14 cellular contexts compared by ENCODE assay signal in genomic region chrX:11264925-11265324, GRCh38. TPM values are rescaled to one million over a fixed set of nuclear protein-coding genes. Genes with fewer than 3 reads are reported as not detected.
"Had no signal": no experiment of that assay in that cellular context is flagged by ENCODE, and none has a peak within 500 bp of the region (broad histone marks: within the 10 kb centered on the region; RNA-seq: fewer than 3 reads in every experiment).

No MANE protein-coding gene starts in this region.

- H2AFZ ChIP-seq: neural progenitor cell had no signal

- DNase-seq: activated T-cell treated with anti-CD3 and anti-CD28 coated beads, Interleukin-2, amount 50 U/mL, for 1 hour; amniotic stem cell; dermis blood vessel endothelial cell; ovary; right cardiac atrium; stimulated activated CD4-positive, alpha-beta T cell treated with anti-CD3 and anti-CD28 coated beads, Interleukin-2, amount 100 ng/mL, for 24 hours; stimulated activated naive CD8-positive, alpha-beta T cell treated with anti-CD3 and anti-CD28 coated beads, Interleukin-15, Interleukin-2, amounts not matched to agents 100 U/mL and 50 U/mL, for 24 hours; T-helper 17 cell; testis had no signal

- FAIRE-seq: TTC549 had no signal

- H3K27me3 ChIP-seq: neural progenitor cell, ovary, testis had no signal

- H3K4me1 ChIP-seq: neural progenitor cell, testis had no signal

- H3K36me3 ChIP-seq: neural progenitor cell, ovary had no signal

- H3K4me3 ChIP-seq: neural progenitor cell, ovary, testis had no signal

- H3K27ac ChIP-seq: neural progenitor cell, ovary had no signal

- H3K9me3 ChIP-seq: ovary, testis had no signal

- H3K4me2 ChIP-seq: neural progenitor cell had no signal

- ATAC-seq: stimulated activated naive CD8-positive, alpha-beta T cell treated with anti-CD3 and anti-CD28 coated beads, Interleukin-15, Interleukin-2, amounts not matched to agents 100 U/mL and 50 U/mL, for 24 hours; T-helper 17 cell had no signal

- H3K9ac ChIP-seq: neural progenitor cell had no signal

RNA-seq across cellular contexts. Expression of gene AMELX, which starts 28.3 kb away (rescaled TPM):
- total RNA-seq: dermis blood vessel endothelial cell, mesenteric fat pad, ovary, right cardiac atrium, T-helper 17 cell, testis, urinary bladder had no signal
- polyA plus RNA-seq: esophagus, ovary, right cardiac atrium, urinary bladder had no signal
